In the genomic region with DNA sequence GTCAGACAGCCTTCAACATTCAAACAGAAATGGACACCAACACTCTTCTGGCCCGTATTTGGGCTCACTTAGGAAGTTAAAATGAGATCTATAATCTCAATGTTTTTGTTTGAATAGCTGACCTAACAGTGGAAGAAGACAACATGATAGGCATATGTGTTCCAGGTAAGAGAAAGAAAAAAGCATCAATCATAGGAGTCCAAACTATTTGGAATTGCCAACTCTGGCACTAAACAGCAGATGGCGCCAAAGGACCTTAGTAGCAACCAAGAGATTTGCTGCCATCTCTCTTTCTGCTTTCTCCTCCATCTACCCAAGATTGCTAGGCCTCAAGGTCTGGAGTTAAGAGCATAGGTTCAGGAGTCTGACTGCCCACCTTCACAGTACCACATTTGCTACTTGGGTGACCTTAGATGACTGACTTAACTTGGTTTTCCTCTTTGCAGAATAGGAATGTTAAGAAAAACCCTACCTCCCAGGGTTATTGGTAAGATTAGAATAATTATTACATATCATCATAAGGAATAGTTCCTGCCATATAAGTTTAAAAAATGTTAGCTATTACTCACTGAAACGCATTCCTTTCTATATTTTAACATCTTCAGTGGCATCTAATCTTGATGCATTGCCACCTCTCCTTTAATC, we compare ENCODE assay signal across 8 cellular contexts. TPM values are rescaled to one million over a fixed set of nuclear protein-coding genes. Genes with fewer than 3 reads are reported as not detected.
A peak's percentile ranks its signal among the peaks of the same experiment; 100 is the strongest.
DNase-seq lines count a peak whose midpoint lies in the region; ATAC-seq, FAIRE-seq and TF ChIP-seq lines count a peak whose summit lies in the region.

No MANE protein-coding gene starts in this region.

- FAIRE-seq in colon (lab: Jason Lieb, UNC), result peak; percentile 10

- no peak for ATAC-seq in HG02970 (IDR thresholded peaks at IDR 0.05; ENCODE audit: low FRiP score, unreplicated experiment)

- H3K9me2 ChIP-seq in GM23248 (ENCODE audit: insufficient read depth), result no peaks in the 10 kb centered on the region

- H3K27ac ChIP-seq in GM23248, result no peak overlapping the region
- no peak overlapping the region for H3K27ac ChIP-seq in liver (ENCODE audit: low read depth in 1 of 2, low read length in 2 of 2)

- WGBS in GM23248 (ENCODE audit: low coverage in 1 of 2, low lambda C conversion rate in 2 of 2, missing lambda C conversion rate in 2 of 2), 2 experiments, result 1% methylated on average over 3 of the region's 3 CpGs
- 7% methylated on average over 3 of the region's 3 CpGs for WGBS in liver

- H3K79me2 ChIP-seq in GM23248 (ENCODE audit: insufficient read depth), result no peaks in the 10 kb centered on the region

- H3K9me3 ChIP-seq in GM23248 (ENCODE audit: low read depth) (no peaks in the 10 kb centered on the region), liver (ENCODE audit: control insufficient read depth in 4 of 4, low read length in 3 of 4) (peaks cover 0 to 2% (median under 1%) of the 10 kb centered on the region in 4 donors)

- DNase-seq in AG09309 (ENCODE audit: low read depth) (no peak), GM23248 (peak; percentile 84), NCI-H446 (lab: John Stamatoyannopoulos, UW) (peak; percentile 46 to 82)
- DNase-seq in activated CD4-positive, alpha-beta T cell treated with anti-CD3 and anti-CD28 coated beads for 4 hours, result peak; percentile 69 to 77
- DNase-seq in stimulated activated CD4-positive, alpha-beta T cell treated with anti-CD3 and anti-CD28 coated beads, TNF-alpha, amount 100 ng/mL, for 1 hour (ENCODE audit: low read depth in 3 of 3, low spot score in 1 of 3), result peak; percentile 26 to 42 (median 42)

- H3K4me3 ChIP-seq in AG09309 (ENCODE audit: control insufficient read depth, low read depth, low read length) (no peak overlapping the region), GM23248 (no peak overlapping the region), liver (ENCODE audit: low read depth in 1 of 3, low read length in 3 of 3) (no peak overlapping the region)

- H3K27me3 ChIP-seq in GM23248 (replicated peaks; ENCODE audit: insufficient read depth) (no peaks in the 10 kb centered on the region), liver (ENCODE audit: control insufficient read depth in 4 of 4, insufficient read depth in 4 of 4, low read length in 3 of 4) (no peaks in the 10 kb centered on the region)

- no peak overlapping the region for H3K9ac ChIP-seq in GM23248
- no peak overlapping the region for H3K9ac ChIP-seq in liver (ENCODE audit: low read depth in 1 of 2, low read length in 2 of 2)

- no peaks in the 10 kb centered on the region for H3K36me3 ChIP-seq in GM23248 (ENCODE audit: low read depth)
- no peaks in the 10 kb centered on the region for H3K36me3 ChIP-seq in liver (ENCODE audit: control insufficient read depth in 4 of 4, insufficient read depth in 3 of 4, low read depth in 1 of 4, low read length in 3 of 4)

- peak; percentile 98 to 99 for TF ChIP-seq RAD21 in liver (IDR thresholded peaks at IDR 0.05)

- no peak overlapping the region for H3K4me2 ChIP-seq in GM23248 (ENCODE audit: unreplicated experiment)

- no peak overlapping the region for H2AFZ ChIP-seq in GM23248

- no peaks in the 10 kb centered on the region for H3F3A ChIP-seq in GM23248 (ENCODE audit: insufficient read depth)

- in situ Hi-C loops in GM23248 (cut with MboI), result loop anchor here (5.0 kb wide), 1 partner anchor 413 kb away; no protein-coding TSS in a partner anchor

- H3K4me1 ChIP-seq in GM23248 (ENCODE audit: insufficient read depth) (no peaks in the 10 kb centered on the region), liver (ENCODE audit: control insufficient read depth in 4 of 4, insufficient read depth in 4 of 4, low read length in 3 of 4) (no peaks in the 10 kb centered on the region)

- TF ChIP-seq CTCF in AG09309 (IDR thresholded peaks at IDR 0.05; ENCODE audit: control insufficient read depth, insufficient read depth, low read depth, low read length, missing control alignments) (peak; percentile 90), liver (IDR thresholded peaks at IDR 0.05; ENCODE audit: low read depth, low read length, missing input control) (peak; percentile 92)

- no peaks in the 10 kb centered on the region for H4K20me1 ChIP-seq in GM23248 (ENCODE audit: insufficient read depth)

TF ChIP-seq in liver, 16 proteins besides CTCF, POLR2A, EP300 and RAD21:
- TF ChIP-seq, protein P1, sequence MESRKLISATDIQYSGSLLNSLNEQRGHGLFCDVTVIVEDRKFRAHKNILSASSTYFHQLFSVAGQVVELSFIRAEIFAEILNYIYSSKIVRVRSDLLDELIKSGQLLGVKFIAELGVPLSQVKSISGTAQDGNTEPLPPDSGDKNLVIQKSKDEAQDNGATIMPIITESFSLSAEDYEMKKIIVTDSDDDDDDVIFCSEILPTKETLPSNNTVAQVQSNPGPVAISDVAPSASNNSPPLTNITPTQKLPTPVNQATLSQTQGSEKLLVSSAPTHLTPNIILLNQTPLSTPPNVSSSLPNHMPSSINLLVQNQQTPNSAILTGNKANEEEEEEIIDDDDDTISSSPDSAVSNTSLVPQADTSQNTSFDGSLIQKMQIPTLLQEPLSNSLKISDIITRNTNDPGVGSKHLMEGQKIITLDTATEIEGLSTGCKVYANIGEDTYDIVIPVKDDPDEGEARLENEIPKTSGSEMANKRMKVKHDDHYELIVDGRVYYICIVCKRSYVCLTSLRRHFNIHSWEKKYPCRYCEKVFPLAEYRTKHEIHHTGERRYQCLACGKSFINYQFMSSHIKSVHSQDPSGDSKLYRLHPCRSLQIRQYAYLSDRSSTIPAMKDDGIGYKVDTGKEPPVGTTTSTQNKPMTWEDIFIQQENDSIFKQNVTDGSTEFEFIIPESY (IDR thresholded peaks at IDR 0.05), result no peak
- peak in 1 of 2 donors; percentile 11 for TF ChIP-seq HNF4A (conservative IDR thresholded peaks at IDR 0.05)

RNA-seq across cellular contexts. Expression of gene PEX5, which starts 30.2 kb away (rescaled TPM):
- 22.3 and 27.8 TPM in 2 replicates for total RNA-seq in GM23248 (2014; rRNA removed; shearing (Covaris generic))
- polyA plus RNA-seq in GM23248 (2016; fragmentation: Nextera tagmentation; extraction: Ambion mirVana), result 6.6 and 6.8 TPM in 2 replicates
- total RNA-seq in liver, result 10 to 100 TPM; 19.4 to 37.9 TPM
- polyA plus RNA-seq in liver, result 10 to 100 TPM in 1 of 2 donors, 1 to 10 TPM in 1; 5.7 to 26.2 TPM
